ENCODE assay signal across 1 cellular context in genomic region chr9:35954942-35955546, GRCh38.
TF ChIP-seq lines count a peak whose summit lies in the region.

No MANE protein-coding gene starts in this region.

TF ChIP-seq in GM23338, 12 proteins besides CTCF, POLR2A, EP300 and RAD21 (continued from another document):
- no peak for TF ChIP-seq REST (IDR thresholded peaks at IDR 0.05; ENCODE audit: unreplicated experiment)
- TF ChIP-seq STAT1 (IDR thresholded peaks at IDR 0.05; ENCODE audit: unreplicated experiment) = no peak
- no peak for TF ChIP-seq JUNB (IDR thresholded peaks at IDR 0.05; ENCODE audit: unreplicated experiment)
- no peak for TF ChIP-seq ZNF114 (CRISPR knock-in tag; IDR thresholded peaks at IDR 0.05)
- no peak for TF ChIP-seq ZNF331 (CRISPR knock-in tag; IDR thresholded peaks at IDR 0.05; ENCODE audit: low read depth)
- no peak for TF ChIP-seq CREB1 (CRISPR knock-in tag; IDR thresholded peaks at IDR 0.05; ENCODE audit: low read depth)
- TF ChIP-seq ETS1 (IDR thresholded peaks at IDR 0.05) = no peak
- TF ChIP-seq POLR2AphosphoS5 (IDR thresholded peaks at IDR 0.05; ENCODE audit: low read depth) = no peak
- no peak for TF ChIP-seq ZNF462 (CRISPR knock-in tag; IDR thresholded peaks at IDR 0.05)
TF ChIP-seq in GM23338: peak in this region for 0.
